Comparison of ENCODE assay signal across 9 cellular contexts in genomic region chr19:55340784-55341147, GRCh38. TPM values are rescaled to one million over a fixed set of nuclear protein-coding genes. Genes with fewer than 3 reads are reported as not detected.
DNase-seq lines count a peak whose midpoint lies in the region; ATAC-seq and TF ChIP-seq lines count a peak whose summit lies in the region.
"Had no signal": no experiment of that assay in that cellular context is flagged by ENCODE, and none has a peak within 500 bp of the region (broad histone marks: within the 10 kb centered on the region; RNA-seq: fewer than 3 reads in every experiment).

No MANE protein-coding gene starts in this region.

- ATAC-seq in activated CD8-positive, alpha-beta T cell treated with anti-CD3 and anti-CD28 coated beads, Interleukin-2, amount 10 ng/mL, durations not matched to agents 7 days and 5 days: no peak
- no peak for ATAC-seq in HG03135 (IDR thresholded peaks at IDR 0.05; ENCODE audit: unreplicated experiment)

- peak; percentile 39; the same call in 1 of the 2 replicates for TF ChIP-seq CTCF in BJ (IDR thresholded peaks at IDR 0.05; ENCODE audit: insufficient read depth, low read depth, low read length)
- no peak for TF ChIP-seq CTCF in H9 (conservative IDR thresholded peaks at IDR 0.05)

- H3K36me3 ChIP-seq in BJ (ENCODE audit: control insufficient read depth, insufficient read depth, low read length): peaks cover 15% of the 10 kb centered on the region

- H3K27ac Mint-ChIP-seq in H9: peak overlapping the region; percentile 59 to 95 (median 95); a peak in 6 of 7 replicates
- peak overlapping the region; percentile 91 for H3K27ac Mint-ChIP-seq in activated CD8-positive, alpha-beta T cell treated with anti-CD3 and anti-CD28 coated beads, Interleukin-2, amount 10 ng/mL, durations not matched to agents 7 days and 5 days
- H3K27ac Mint-ChIP-seq in stimulated activated naive CD8-positive, alpha-beta T cell treated with anti-CD3 and anti-CD28 coated beads, Interleukin-15, Interleukin-2, amounts not matched to agents 100 ng/mL and 50 ng/mL, for 24 hours: peak overlapping the region; percentile 86

- H3K14ac ChIP-seq in H9 (ENCODE audit: insufficient read depth, low read length): peak overlapping the region; percentile 26; the same call in 1 of the 2 replicates

- H3K27me3 Mint-ChIP-seq in H9 (ENCODE audit: low read depth): peaks cover 19% of the 10 kb centered on the region
- H3K27me3 Mint-ChIP-seq in activated CD8-positive, alpha-beta T cell treated with anti-CD3 and anti-CD28 coated beads, Interleukin-2, amount 10 ng/mL, durations not matched to agents 7 days and 5 days (ENCODE audit: low read depth): peaks cover 9% of the 10 kb centered on the region
- no peaks in the 10 kb centered on the region for H3K27me3 Mint-ChIP-seq in stimulated activated naive CD8-positive, alpha-beta T cell treated with anti-CD3 and anti-CD28 coated beads, Interleukin-15, Interleukin-2, amounts not matched to agents 100 ng/mL and 50 ng/mL, for 24 hours

- H3K4me1 Mint-ChIP-seq in H9: peaks cover 21 to 40% of the 10 kb centered on the region in 2 experiments
- peaks cover 20% of the 10 kb centered on the region for H3K4me1 Mint-ChIP-seq in activated CD8-positive, alpha-beta T cell treated with anti-CD3 and anti-CD28 coated beads, Interleukin-2, amount 10 ng/mL, durations not matched to agents 7 days and 5 days (ENCODE audit: low read depth)
- H3K4me1 Mint-ChIP-seq in stimulated activated naive CD8-positive, alpha-beta T cell treated with anti-CD3 and anti-CD28 coated beads, Interleukin-15, Interleukin-2, amounts not matched to agents 100 ng/mL and 50 ng/mL, for 24 hours (ENCODE audit: low read depth): peaks cover 21% of the 10 kb centered on the region

- DNase-seq in BJ (ENCODE audit: low read depth) (no peak), H9 (peak; percentile 57), foreskin melanocyte (no peak), DMS79 treated with DMSO at 0.1 percent for 48 hours (lab: John Stamatoyannopoulos, UW) (no peak)
- DNase-seq in activated CD8-positive, alpha-beta T cell treated with anti-CD3 and anti-CD28 coated beads, Interleukin-2, amount 10 ng/mL, durations not matched to agents 7 days and 5 days: peak; percentile 43

- H3K9me3 Mint-ChIP-seq in H9: no peaks in the 10 kb centered on the region; a peak in 1 of 5 replicates
- no peaks in the 10 kb centered on the region for H3K9me3 Mint-ChIP-seq in activated CD8-positive, alpha-beta T cell treated with anti-CD3 and anti-CD28 coated beads, Interleukin-2, amount 10 ng/mL, durations not matched to agents 7 days and 5 days (ENCODE audit: insufficient read depth)
- H3K9me3 Mint-ChIP-seq in stimulated activated naive CD8-positive, alpha-beta T cell treated with anti-CD3 and anti-CD28 coated beads, Interleukin-15, Interleukin-2, amounts not matched to agents 100 ng/mL and 50 ng/mL, for 24 hours: no peaks in the 10 kb centered on the region

- H2BK15ac ChIP-seq in H9 (ENCODE audit: low read depth, low read length): no peak overlapping the region

- H3K79me2 ChIP-seq in H9 (ENCODE audit: insufficient read depth, low read length): no peaks in the 10 kb centered on the region

- H2BK5ac ChIP-seq in H9 (ENCODE audit: insufficient read length, low read length): no peak overlapping the region

- peak overlapping the region; percentile 84 to 96 for H3K4me3 Mint-ChIP-seq in H9
- peak overlapping the region; percentile 87 for H3K4me3 Mint-ChIP-seq in activated CD8-positive, alpha-beta T cell treated with anti-CD3 and anti-CD28 coated beads, Interleukin-2, amount 10 ng/mL, durations not matched to agents 7 days and 5 days
- peak overlapping the region; percentile 87 for H3K4me3 Mint-ChIP-seq in stimulated activated naive CD8-positive, alpha-beta T cell treated with anti-CD3 and anti-CD28 coated beads, Interleukin-15, Interleukin-2, amounts not matched to agents 100 ng/mL and 50 ng/mL, for 24 hours

- H3K4ac ChIP-seq in H9 (ENCODE audit: low read depth, low read length): no peak overlapping the region

- H3K4me2 ChIP-seq in H9 (ENCODE audit: insufficient read depth, insufficient read length, low read length): peak overlapping the region; percentile 74

- no peak overlapping the region for H4K8ac ChIP-seq in H9 (replicated peaks; ENCODE audit: insufficient read length, low read depth, low read length)

- peak overlapping the region; percentile 6 for H3K9ac ChIP-seq in H9 (ENCODE audit: extremely low read depth, insufficient read length, low read length)

- CTCF ChIA-PET in BJ (lab: Yijun Ruan, JAX): interaction anchor here (0.7 kb wide), 2 partner anchors 16 to 43 kb away, joined by 3 read pairs; partner anchors contain the start of genes TMEM150B and TMEM238
- CTCF ChIA-PET in activated CD8-positive, alpha-beta T cell treated with anti-CD3 and anti-CD28 coated beads, Interleukin-2, amount 10 ng/mL, durations not matched to agents 7 days and 5 days (lab: Charles Lee): interaction anchor here (1.0 to 1.1 kb wide), 2 partner anchors 48 to 259 kb away, joined by 3 read pairs; partner anchors contain the start of gene FIZ1

- H3K27me3 ChIP-seq in BJ (ENCODE audit: control insufficient read depth, insufficient read depth, low read length): no peaks in the 10 kb centered on the region; the same call in 1 of the 2 replicates
- H3K27me3 ChIP-seq in H9 (ENCODE audit: insufficient read depth, low read length): no peaks in the 10 kb centered on the region; the same call in 1 of the 2 replicates

- peak overlapping the region; percentile 66 for H3K18ac ChIP-seq in H9 (ENCODE audit: insufficient read length, low read depth, low read length)

- H3K27ac ChIP-seq in H9 (ENCODE audit: insufficient read length, low read depth, low read length): no peak overlapping the region

- no peak overlapping the region for H2AFZ ChIP-seq in H9 (ENCODE audit: low read length)

- no peaks in the 10 kb centered on the region; the same call in 1 of the 2 replicates for H3K4me1 ChIP-seq in H9 (ENCODE audit: insufficient read depth, low read length)

- H3K23me2 ChIP-seq in H9 (ENCODE audit: insufficient read length, low read depth, low read length, poor library complexity, severe bottlenecking): peaks cover 17% of the 10 kb centered on the region

- no peaks in the 10 kb centered on the region for H4K20me1 ChIP-seq in H9 (ENCODE audit: control insufficient read depth, insufficient read depth, insufficient read length)

- H3K23ac ChIP-seq in H9 (ENCODE audit: insufficient read length, low read depth, low read length): no peak overlapping the region

- no peak overlapping the region for H4K5ac ChIP-seq in H9 (ENCODE audit: insufficient read length, low read depth, low read length)

- H4K91ac ChIP-seq in H9 (ENCODE audit: insufficient read length, low read depth, low read length): no peak overlapping the region

- H3K36me3 Mint-ChIP-seq in H9 (ENCODE audit: insufficient read depth in 1 of 3, low read depth in 3 of 3): peaks cover 26 to 42% (median 41%) of the 10 kb centered on the region in 3 experiments; a peak in 6 of 7 replicates
- peaks cover 10% of the 10 kb centered on the region for H3K36me3 Mint-ChIP-seq in activated CD8-positive, alpha-beta T cell treated with anti-CD3 and anti-CD28 coated beads, Interleukin-2, amount 10 ng/mL, durations not matched to agents 7 days and 5 days (ENCODE audit: low read depth)
- H3K36me3 Mint-ChIP-seq in stimulated activated naive CD8-positive, alpha-beta T cell treated with anti-CD3 and anti-CD28 coated beads, Interleukin-15, Interleukin-2, amounts not matched to agents 100 ng/mL and 50 ng/mL, for 24 hours (ENCODE audit: low read depth): peaks cover 16% of the 10 kb centered on the region

- no peak overlapping the region for H3T11ph ChIP-seq in H9 (ENCODE audit: low read length)

- H2AK5ac ChIP-seq in H9 (ENCODE audit: insufficient read length, low read length): no peak overlapping the region

- POLR2A ChIA-PET in BJ (lab: Charles Lee): no interaction called here
- POLR2A ChIA-PET in activated CD8-positive, alpha-beta T cell treated with anti-CD3 and anti-CD28 coated beads, Interleukin-2, amount 10 ng/mL, durations not matched to agents 7 days and 5 days (lab: Charles Lee): interaction anchor here (1.2 to 1.7 kb wide), 2 partner anchors 43 to 66 kb away, joined by 3 to 6 read pairs; partner anchors contain the start of gene TMEM238

- H3K56ac ChIP-seq in H9 (ENCODE audit: insufficient read length, low read depth, low read length): no peak overlapping the region

- peak overlapping the region; percentile 74 for H3K4me3 ChIP-seq in BJ (ENCODE audit: low read depth, low read length)
- H3K4me3 ChIP-seq in iPS-11a (ENCODE audit: low read depth, low read length): peak overlapping the region; percentile 72

- no peaks in the 10 kb centered on the region for H3K79me1 ChIP-seq in H9 (ENCODE audit: insufficient read depth, low read depth, low read length, poor library complexity, severe bottlenecking)

- no peak overlapping the region for H2BK120ac ChIP-seq in H9 (ENCODE audit: low read depth, low read length, poor library complexity, severe bottlenecking)

- H2BK20ac ChIP-seq in H9 (ENCODE audit: low read depth, low read length, poor library complexity, severe bottlenecking): no peak overlapping the region

- H2BK12ac ChIP-seq in H9 (ENCODE audit: insufficient read length, low read depth, low read length): no peak overlapping the region

- no CpG with 5 or more reads among the region's 24 CpGs for WGBS in H9 (ENCODE audit: extremely low coverage, insufficient read length, low lambda C conversion rate)

- no peaks in the 10 kb centered on the region for H3K9me3 ChIP-seq in H9 (ENCODE audit: control insufficient read depth, low read depth, low read length)

RNA-seq across cellular contexts. Expression of gene KMT5C, which starts 1.1 kb away (rescaled TPM):
- 3.7 and 6.4 TPM in 2 replicates for polyA plus RNA-seq in BJ (2011; rRNA removed)
- 4.7 and 5.4 TPM in 2 replicates for polyA minus RNA-seq in BJ (2011; rRNA and poly(A)+ RNA removed)
- 53.7 and 54.5 TPM in 2 replicates for total RNA-seq in H9 (2021)
- total RNA-seq in activated CD8-positive, alpha-beta T cell treated with anti-CD3 and anti-CD28 coated beads, Interleukin-2, amount 10 ng/mL, durations not matched to agents 7 days and 5 days: 10 to 100 TPM; 21.9 to 26.7 TPM

RNA-seq across cellular contexts. Expression of gene COX6B2, which starts 13.8 kb away (rescaled TPM):
- 0.12 and 0.58 TPM in 2 replicates for polyA plus RNA-seq in BJ (2011; rRNA removed)
- polyA minus RNA-seq in BJ (2011; rRNA and poly(A)+ RNA removed): not detected in 2 replicates
- 4.0 and 5.0 TPM in 2 replicates for total RNA-seq in H9 (2021)
- total RNA-seq in activated CD8-positive, alpha-beta T cell treated with anti-CD3 and anti-CD28 coated beads, Interleukin-2, amount 10 ng/mL, durations not matched to agents 7 days and 5 days: under 1 TPM in 1 of 2 experiments, not detected in 1; 0.34 TPM
- total RNA-seq: NCI-H460 had no signal

RNA-seq across cellular contexts. Expression of gene TMEM150B, which starts 15.6 kb away (rescaled TPM):
- not detected in 2 replicates for polyA plus RNA-seq in BJ (2011; rRNA removed)
- not detected in 2 replicates for polyA minus RNA-seq in BJ (2011; rRNA and poly(A)+ RNA removed)
- total RNA-seq in H9 (2021): 0.63 TPM in 1 of 2 replicates, not detected in the other
- total RNA-seq in activated CD8-positive, alpha-beta T cell treated with anti-CD3 and anti-CD28 coated beads, Interleukin-2, amount 10 ng/mL, durations not matched to agents 7 days and 5 days: under 1 TPM in 1 of 2 experiments, not detected in 1; 0.26 TPM
- total RNA-seq: NCI-H460 had no signal

RNA-seq across cellular contexts. Expression of gene GARIN5B, which starts 22.3 kb away (rescaled TPM):
- polyA plus RNA-seq in BJ (2011; rRNA removed): 0.02 TPM in 1 of 2 replicates, not detected in the other
- not detected in 2 replicates for polyA minus RNA-seq in BJ (2011; rRNA and poly(A)+ RNA removed)
- 0.13 and 0.15 TPM in 2 replicates for total RNA-seq in H9 (2021)
- not detected for total RNA-seq in activated CD8-positive, alpha-beta T cell treated with anti-CD3 and anti-CD28 coated beads, Interleukin-2, amount 10 ng/mL, durations not matched to agents 7 days and 5 days
- total RNA-seq: NCI-H460 had no signal

RNA-seq across cellular contexts. Expression of gene IL11, which starts 29.5 kb away (rescaled TPM):
- 11.9 and 16.4 TPM in 2 replicates for polyA plus RNA-seq in BJ (2011; rRNA removed)
- polyA minus RNA-seq in BJ (2011; rRNA and poly(A)+ RNA removed): 4.9 and 8.9 TPM in 2 replicates
- total RNA-seq in H9 (2021): 3.8 and 3.9 TPM in 2 replicates
- total RNA-seq in activated CD8-positive, alpha-beta T cell treated with anti-CD3 and anti-CD28 coated beads, Interleukin-2, amount 10 ng/mL, durations not matched to agents 7 days and 5 days: under 1 TPM; 0.26 to 0.34 TPM

Comparison
In these comparisons a context has a peak if more than half of its experiments do, and no peak if none do; other contexts are left out.
1. DNase-seq: peak in H9 (single experiment) and activated CD8-positive, alpha-beta T cell treated with anti-CD3 and anti-CD28 coated beads, Interleukin-2, amount 10 ng/mL, durations not matched to agents 7 days and 5 days (single experiment); none in BJ (single experiment), foreskin melanocyte (single experiment) and DMS79 treated with DMSO at 0.1 percent for 48 hours (single experiment).
2. Peak in every context shown above with its lines, with median percentiles within 50 percentile points of each other: H3K27ac Mint-ChIP-seq and H3K4me3 Mint-ChIP-seq.